Comparison of ENCODE assay signal across 22 cellular contexts in the genomic region with DNA sequence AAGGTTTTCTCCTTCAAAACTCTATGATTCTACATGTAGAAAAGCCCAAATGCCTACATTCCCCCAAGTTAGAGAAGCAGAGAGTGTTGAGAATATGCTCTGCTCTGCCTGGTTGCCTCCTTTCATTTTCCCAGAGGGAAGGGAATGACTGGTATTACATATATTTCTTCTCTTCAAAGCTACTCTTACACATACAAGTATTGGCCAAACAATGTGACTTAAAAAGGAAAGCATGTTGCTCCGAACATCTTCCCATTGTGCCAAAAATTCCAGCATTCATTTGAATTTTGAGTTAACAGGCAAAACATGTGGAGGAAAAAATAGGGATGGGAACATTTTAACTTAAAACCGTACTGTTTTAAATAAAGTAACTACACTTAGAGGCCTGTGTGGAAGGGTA.
"Had no signal": no experiment of that assay in that cellular context is flagged by ENCODE, and none has a peak within 500 bp of the region (broad histone marks: within the 10 kb centered on the region; RNA-seq: fewer than 3 reads in every experiment).

No MANE protein-coding gene starts in this region.

- DNase-seq: cortex of kidney; dorsolateral prefrontal cortex; effector memory CD4-positive, alpha-beta T cell; heart left ventricle; hippocampal formation; kidney glomerular epithelial cell; mammary epithelial cell; mucosa of descending colon; naive thymus-derived CD8-positive, alpha-beta T cell; ovary; sigmoid colon; stimulated activated CD4-positive, alpha-beta T cell treated with anti-CD3 and anti-CD28 coated beads, Interleukin-2, amount 100 ng/mL, for 24 hours; stimulated activated naive CD4-positive, alpha-beta T cell; stomach; substantia nigra had no signal

- H3K9me3 ChIP-seq: heart left ventricle, mucosa of descending colon, neutrophil, ovary, right atrium auricular region, sigmoid colon, stomach, thoracic aorta had no signal

- H3K4me3 Mint-ChIP-seq: naive thymus-derived CD8-positive, alpha-beta T cell; type B pancreatic cell had no signal

- H3K4me1 Mint-ChIP-seq: naive thymus-derived CD8-positive, alpha-beta T cell had no signal

- ATAC-seq: esophagus mucosa; heart left ventricle; left lobe of liver; mucosa of descending colon; naive thymus-derived CD8-positive, alpha-beta T cell had no signal

- H3K36me3 ChIP-seq: neutrophil, ovary, right atrium auricular region, thoracic aorta had no signal

- H3K4me1 ChIP-seq: right atrium auricular region had no signal

- H3K27ac Mint-ChIP-seq: naive thymus-derived CD8-positive, alpha-beta T cell; type B pancreatic cell had no signal

- H3K27me3 ChIP-seq: dorsolateral prefrontal cortex, heart left ventricle, neutrophil, ovary, right atrium auricular region, sigmoid colon, stomach had no signal

- H3K27ac ChIP-seq: dorsolateral prefrontal cortex, heart left ventricle, neutrophil, ovary, right atrium auricular region, skin epidermis, stomach, thoracic aorta had no signal

- H3K27me3 Mint-ChIP-seq: type B pancreatic cell had no signal

- H3K4me3 ChIP-seq: dorsolateral prefrontal cortex, heart left ventricle, mucosa of descending colon, ovary, right atrium auricular region, sigmoid colon, skin epidermis, stomach, thoracic aorta had no signal
